Comparison of ENCODE assay signal across 18 cellular contexts in genomic region chr10:116815641-116816415, GRCh38. TPM values are rescaled to one million over a fixed set of nuclear protein-coding genes. Genes with fewer than 3 reads are reported as not detected.
DNase-seq lines count a peak whose midpoint lies in the region; FAIRE-seq and TF ChIP-seq lines count a peak whose summit lies in the region.
"Had no signal": no experiment of that assay in that cellular context is flagged by ENCODE, and none has a peak within 500 bp of the region (broad histone marks: within the 10 kb centered on the region; RNA-seq: fewer than 3 reads in every experiment).

No MANE protein-coding gene starts in this region.

- H3K27ac ChIP-seq in RWPE1 (no peak overlapping the region), coronary artery (no peak overlapping the region)
- H3K27ac ChIP-seq: adrenal gland, pancreas, upper lobe of right lung had no signal

- H3K27me3 Mint-ChIP-seq in mesothelial cell of epicardium (ENCODE audit: low read depth): peaks cover 61% of the 10 kb centered on the region

- no peaks in the 10 kb centered on the region for H3K4me1 Mint-ChIP-seq in mesothelial cell of epicardium

- no peaks in the 10 kb centered on the region for H3K36me3 Mint-ChIP-seq in mesothelial cell of epicardium
- H3K36me3 Mint-ChIP-seq: activated CD4-positive, alpha-beta memory T cell treated with anti-CD3 and anti-CD28 coated beads for 36 hours had no signal

- FAIRE-seq in H54 (lab: Jason Lieb, UNC): no peak
- FAIRE-seq: GM12878, keratinocyte, pancreas had no signal

- TF ChIP-seq POLR2A in H54 (IDR thresholded peaks at IDR 0.05; ENCODE audit: low read depth, low read length): no peak

- CTCF ChIA-PET in RWPE1 (lab: Yijun Ruan, JAX): interaction anchor here (0.6 to 0.7 kb wide), 2 partner anchors 41 to 100 kb away, joined by 3 to 6 read pairs; no protein-coding TSS in a partner anchor

- H3K4me3 ChIP-seq in AG10803 (ENCODE audit: low read length) (no peak overlapping the region), coronary artery (no peak overlapping the region)
- H3K4me3 ChIP-seq: adrenal gland, GM12878, mucosa of descending colon, pancreas, upper lobe of right lung had no signal

- H3K9me3 Mint-ChIP-seq in mesothelial cell of epicardium: peaks cover 4% of the 10 kb centered on the region
- H3K9me3 Mint-ChIP-seq: activated CD4-positive, alpha-beta memory T cell treated with anti-CD3 and anti-CD28 coated beads for 36 hours had no signal

- DNase-seq in AG10803 (ENCODE audit: low read depth): peak; percentile 42
- DNase-seq in H54 (ENCODE audit: insufficient read length, low spot score): peak; percentile 14
- DNase-seq in RWPE1 (ENCODE audit: low spot score): peak; percentile 25
- DNase-seq in kidney glomerular epithelial cell (lab: John Stamatoyannopoulos, UW): peak; percentile 4
- no peak for DNase-seq in mesothelial cell of epicardium (ENCODE audit: low spot score in 2 of 2, unreplicated experiment in 2 of 2)
- DNase-seq in retina: no peak
- no peak for DNase-seq in coronary artery (ENCODE audit: low spot score)
- DNase-seq: activated CD4-positive, alpha-beta memory T cell treated with anti-CD3 and anti-CD28 coated beads for 36 hours; glutamatergic neuron; Kasumi-1; mucosa of descending colon; NCI-H187 treated with DMSO at 0.1 percent for 48 hours; pancreas; stimulated activated naive CD4-positive, alpha-beta T cell treated with Interleukin-2 at 50 U/mL for 16 hours; upper lobe of right lung had no signal

- no peak overlapping the region for H3K27ac Mint-ChIP-seq in mesothelial cell of epicardium
- H3K27ac Mint-ChIP-seq: activated CD4-positive, alpha-beta memory T cell treated with anti-CD3 and anti-CD28 coated beads for 36 hours had no signal

- TF ChIP-seq CTCF in AG10803 (conservative IDR thresholded peaks at IDR 0.05; ENCODE audit: low read length): no peak
- no peak for TF ChIP-seq CTCF in RWPE1 (conservative IDR thresholded peaks at IDR 0.05; ENCODE audit: low read depth)
- no peak for TF ChIP-seq CTCF in mesothelial cell of epicardium (IDR thresholded peaks at IDR 0.05; ENCODE audit: unreplicated experiment)
- TF ChIP-seq CTCF in coronary artery (IDR thresholded peaks at IDR 0.05): no peak

- POLR2A ChIA-PET in RWPE1 (lab: Yijun Ruan, JAX; ENCODE audit: low non-redundant PET): no interaction called here

- H3K4me3 Mint-ChIP-seq in mesothelial cell of epicardium: no peak overlapping the region
- H3K4me3 Mint-ChIP-seq: activated CD4-positive, alpha-beta memory T cell treated with anti-CD3 and anti-CD28 coated beads for 36 hours had no signal

RNA-seq across cellular contexts. Expression of gene ENO4, which starts 33.5 kb away (rescaled TPM):
- total RNA-seq in mesothelial cell of epicardium: 0.97 to 2.6 TPM (median 1.9 TPM) in 3 replicates
- total RNA-seq: activated CD4-positive, alpha-beta memory T cell treated with anti-CD3 and anti-CD28 coated beads for 36 hours; GM12878; upper lobe of right lung had no signal

Comparison
In these comparisons a context has a peak if more than half of its experiments do, and no peak if none do; other contexts are left out.
1. DNase-seq: peak in AG10803 (single experiment), H54 (single experiment), RWPE1 (single experiment) and kidney glomerular epithelial cell (single experiment); none in mesothelial cell of epicardium (0 of 2), retina (single experiment) and coronary artery (single experiment).